In the genomic region with DNA sequence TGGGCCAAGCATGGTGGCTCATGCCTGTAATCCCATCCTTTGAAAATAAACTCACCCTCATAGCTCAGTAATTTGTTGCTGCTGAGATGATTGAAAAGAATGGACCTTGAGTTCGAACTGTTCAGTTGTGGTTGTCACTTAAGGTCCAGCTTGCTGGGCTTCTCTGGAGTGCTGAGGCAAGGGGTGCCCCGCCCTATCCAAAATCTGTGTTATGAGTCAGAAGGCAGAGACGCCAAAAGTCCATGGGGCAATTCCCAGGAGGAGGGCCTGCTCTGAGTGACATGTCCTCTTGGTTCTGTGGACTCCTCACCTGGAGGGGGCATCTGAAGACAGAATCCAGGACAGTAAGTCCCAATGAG, we compare ENCODE assay signal across 11 cellular contexts.
DNase-seq lines count a peak whose midpoint lies in the region; TF ChIP-seq lines count a peak whose summit lies in the region.
"Had no signal": no experiment of that assay in that cellular context is flagged by ENCODE, and none has a peak within 500 bp of the region (broad histone marks: within the 10 kb centered on the region; RNA-seq: fewer than 3 reads in every experiment).

No MANE protein-coding gene starts in this region.

- WGBS in esophagus, 2 donors: 30 to 45% methylated on average over 3 of the region's 3 CpGs

- H3K4me1 ChIP-seq in esophagus (ENCODE audit: control insufficient read depth in 2 of 2, insufficient read depth in 2 of 2, low read length in 1 of 2): no peaks in the 10 kb centered on the region
- peaks cover 6 to 12% of the 10 kb centered on the region in 2 donors for H3K4me1 ChIP-seq in muscle layer of duodenum (ENCODE audit: control insufficient read depth in 1 of 2, insufficient read depth in 2 of 2, low read length in 2 of 2)

- no peak overlapping the region for H3K27ac Mint-ChIP-seq in endothelial cell (ENCODE audit: unreplicated experiment)

- no peak overlapping the region for H3K4me3 Mint-ChIP-seq in endothelial cell (ENCODE audit: unreplicated experiment)

- H3K27ac ChIP-seq in esophagus (ENCODE audit: low read depth in 2 of 2, low read length in 1 of 2): peak overlapping the region; percentile 27 to 39
- H3K27ac ChIP-seq in muscle layer of duodenum (ENCODE audit: low read length): peak overlapping the region; percentile 23
- H3K27ac ChIP-seq: HL-60 had no signal

- in situ Hi-C loops in ACHN (cut with HindIII; ENCODE audit: low pct_ligation_motif_present, low pct_unique_long_range_greater_than_20kb, low sequenced_read_pairs) (no loop called here), GM13977 (cut with MboI; ENCODE audit: low pct_unique_long_range_greater_than_20kb, low sequenced_read_pairs, unreplicated experiment) (no loop called here)

- H3K9me3 ChIP-seq in esophagus (ENCODE audit: control insufficient read depth in 2 of 2, insufficient read depth in 1 of 2, low read depth in 1 of 2, low read length in 1 of 2): no peaks in the 10 kb centered on the region
- no peaks in the 10 kb centered on the region for H3K9me3 ChIP-seq in muscle layer of duodenum (ENCODE audit: control insufficient read depth in 1 of 2, low read length in 2 of 2)
- H3K9me3 ChIP-seq: tibial nerve had no signal

- TF ChIP-seq POLR2A in NB4 (IDR thresholded peaks at IDR 0.05; ENCODE audit: extremely low read depth, insufficient read length): no peak

- peaks cover 1% of the 10 kb centered on the region for H3K27me3 Mint-ChIP-seq in endothelial cell (ENCODE audit: unreplicated experiment)

- no peaks in the 10 kb centered on the region for H3K9me3 Mint-ChIP-seq in endothelial cell (ENCODE audit: unreplicated experiment)

- H3K36me3 ChIP-seq in esophagus (ENCODE audit: control insufficient read depth in 2 of 2, insufficient read depth in 2 of 2, low read length in 1 of 2) (no peaks in the 10 kb centered on the region), muscle layer of duodenum (ENCODE audit: control insufficient read depth in 1 of 2, insufficient read depth in 2 of 2, low read length in 2 of 2) (no peaks in the 10 kb centered on the region)
- H3K36me3 ChIP-seq: tibial nerve had no signal

- DNase-seq in ACHN (peak; percentile 38), NB4 (ENCODE audit: low read depth) (peak; percentile 14), GM13977 (ENCODE audit: low spot score) (no peak), endothelial cell (ENCODE audit: low spot score) (no peak), SKM-1 (lab: John Stamatoyannopoulos, UW; ENCODE audit: unreplicated experiment) (no peak)
- no peak for DNase-seq in activated CD4-positive, CD25-positive, alpha-beta regulatory T cell (lab: John Stamatoyannopoulos, UW)
- DNase-seq: effector CD4-positive, alpha-beta T cell had no signal

- no peak overlapping the region for H3K4me3 ChIP-seq in NB4 (ENCODE audit: low read depth, low read length)
- no peak overlapping the region for H3K4me3 ChIP-seq in esophagus (ENCODE audit: low read depth in 1 of 2, low read length in 2 of 2)
- no peak overlapping the region for H3K4me3 ChIP-seq in muscle layer of duodenum (ENCODE audit: low read depth in 1 of 2, low read length in 2 of 2)
- H3K4me3 ChIP-seq: tibial nerve had no signal

- H3K27me3 ChIP-seq in esophagus (ENCODE audit: control insufficient read depth in 1 of 2, insufficient read depth in 2 of 2, low read length in 2 of 2) (no peaks in the 10 kb centered on the region), muscle layer of duodenum (ENCODE audit: low read depth, low read length) (no peaks in the 10 kb centered on the region)
- H3K27me3 ChIP-seq: tibial nerve had no signal

- no peak for TF ChIP-seq CTCF in NB4 (IDR thresholded peaks at IDR 0.05; ENCODE audit: low read depth, low read length)
- TF ChIP-seq CTCF in GM13977 (IDR thresholded peaks at IDR 0.05; ENCODE audit: extremely low read depth, insufficient read depth, missing control alignments): no peak
- TF ChIP-seq CTCF in endothelial cell (IDR thresholded peaks at IDR 0.05; ENCODE audit: unreplicated experiment): no peak

- H3K4me1 Mint-ChIP-seq in endothelial cell (ENCODE audit: unreplicated experiment): no peaks in the 10 kb centered on the region

- no peaks in the 10 kb centered on the region for H3K36me3 Mint-ChIP-seq in endothelial cell (ENCODE audit: low read depth, unreplicated experiment)

Comparison
In these comparisons a context has a peak if more than half of its experiments do, and no peak if none do; other contexts are left out.
1. DNase-seq: peak in ACHN (single experiment) and NB4 (single experiment); none in GM13977 (single experiment), endothelial cell (single experiment), SKM-1 (single experiment) and activated CD4-positive, CD25-positive, alpha-beta regulatory T cell (0 of 4).